21 cellular contexts compared by ENCODE assay signal in genomic region chr13:42873081-42873480, GRCh38.
"Had no signal": no experiment of that assay in that cellular context is flagged by ENCODE, and none has a peak within 500 bp of the region (broad histone marks: within the 10 kb centered on the region; RNA-seq: fewer than 3 reads in every experiment).

No MANE protein-coding gene starts in this region.

- H3K27ac ChIP-seq: foreskin keratinocyte, parathyroid adenoma, tibial artery, VCaP had no signal

- H3K27me3 ChIP-seq: tibial artery had no signal

- H3K36me3 ChIP-seq: tibial artery had no signal

- H3K27me3 Mint-ChIP-seq: memory B cell had no signal

- H3K27ac Mint-ChIP-seq: activated naive CD4-positive, alpha-beta T cell treated with anti-CD3 and anti-CD28 coated beads, Interleukin-2, amount 50 U/mL, for 72 hours; brain; dendritic cell treated with granulocyte-macrophage colony-stimulating factor and Interleukin-4, amounts not matched to agents 40 ng/mL and 50 ng/mL, for 4 days; stimulated activated naive CD8-positive, alpha-beta T cell treated with anti-CD3 and anti-CD28 coated beads, Interleukin-15, amount 100 ng/mL, for 72 hours; T-helper 2 cell treated with Interferon-gamma antibody and Interleukin-4, amounts not matched to agents 5 μg/mL and 100 μg/mL, for 36 hours had no signal

- H2AFZ ChIP-seq: parathyroid adenoma had no signal

- H3K9ac ChIP-seq: parathyroid adenoma had no signal

- DNase-seq: activated T-cell treated with anti-CD3 and anti-CD28 coated beads, Interleukin-2, amount 50 U/mL, for 1 hour; aorta; effector CD4-positive, alpha-beta T cell; erythroblast; foreskin keratinocyte; islet precursor cell; left cardiac atrium; mucosa of descending colon; nucleus accumbens; right cardiac atrium; stimulated activated CD4-positive, alpha-beta T cell treated with anti-CD3 and anti-CD28 coated beads, Interleukin-12 subunit alpha, Interleukin-12 subunit beta, amount 100 ng/mL, for 4 hours; stimulated activated CD4-positive, alpha-beta T cell treated with anti-CD3 and anti-CD28 coated beads, Interleukin-4, amount 100 ng/mL, for 4 hours; stimulated activated naive CD8-positive, alpha-beta T cell treated with anti-CD3 and anti-CD28 coated beads, Interleukin-15, amount 100 ng/mL, for 72 hours; tibial artery had no signal

- H3K4me3 Mint-ChIP-seq: brain; dendritic cell treated with granulocyte-macrophage colony-stimulating factor and Interleukin-4, amounts not matched to agents 40 ng/mL and 50 ng/mL, for 4 days; memory B cell; stimulated activated naive CD8-positive, alpha-beta T cell treated with anti-CD3 and anti-CD28 coated beads, Interleukin-15, amount 100 ng/mL, for 72 hours; T-helper 2 cell treated with Interferon-gamma antibody and Interleukin-4, amounts not matched to agents 5 μg/mL and 100 μg/mL, for 36 hours had no signal

- H3K9me3 ChIP-seq: mucosa of descending colon, tibial artery had no signal

- H3K4me1 Mint-ChIP-seq: stimulated activated naive CD8-positive, alpha-beta T cell treated with anti-CD3 and anti-CD28 coated beads, Interleukin-15, amount 100 ng/mL, for 72 hours had no signal

- H3K36me3 Mint-ChIP-seq: activated naive CD4-positive, alpha-beta T cell treated with anti-CD3 and anti-CD28 coated beads, Interleukin-2, amount 50 U/mL, for 72 hours; brain; memory B cell had no signal

- ATAC-seq: activated naive CD4-positive, alpha-beta T cell treated with anti-CD3 and anti-CD28 coated beads, Interleukin-2, amount 50 U/mL, for 72 hours; foreskin keratinocyte; left cardiac atrium; mucosa of descending colon; right cardiac atrium; stimulated activated naive CD8-positive, alpha-beta T cell treated with anti-CD3 and anti-CD28 coated beads, Interleukin-15, amount 100 ng/mL, for 72 hours had no signal

- H3K4me3 ChIP-seq: mucosa of descending colon, tibial artery had no signal

- H3K9me3 Mint-ChIP-seq: activated naive CD4-positive, alpha-beta T cell treated with anti-CD3 and anti-CD28 coated beads, Interleukin-2, amount 50 U/mL, for 72 hours; brain; memory B cell; stimulated activated naive CD8-positive, alpha-beta T cell treated with anti-CD3 and anti-CD28 coated beads, Interleukin-15, amount 100 ng/mL, for 72 hours; T-helper 2 cell treated with Interferon-gamma antibody and Interleukin-4, amounts not matched to agents 5 μg/mL and 100 μg/mL, for 36 hours had no signal

- H3K4me1 ChIP-seq: foreskin keratinocyte, parathyroid adenoma, tibial artery had no signal
